Comparison of ENCODE assay signal across 8 cellular contexts in the genomic region with DNA sequence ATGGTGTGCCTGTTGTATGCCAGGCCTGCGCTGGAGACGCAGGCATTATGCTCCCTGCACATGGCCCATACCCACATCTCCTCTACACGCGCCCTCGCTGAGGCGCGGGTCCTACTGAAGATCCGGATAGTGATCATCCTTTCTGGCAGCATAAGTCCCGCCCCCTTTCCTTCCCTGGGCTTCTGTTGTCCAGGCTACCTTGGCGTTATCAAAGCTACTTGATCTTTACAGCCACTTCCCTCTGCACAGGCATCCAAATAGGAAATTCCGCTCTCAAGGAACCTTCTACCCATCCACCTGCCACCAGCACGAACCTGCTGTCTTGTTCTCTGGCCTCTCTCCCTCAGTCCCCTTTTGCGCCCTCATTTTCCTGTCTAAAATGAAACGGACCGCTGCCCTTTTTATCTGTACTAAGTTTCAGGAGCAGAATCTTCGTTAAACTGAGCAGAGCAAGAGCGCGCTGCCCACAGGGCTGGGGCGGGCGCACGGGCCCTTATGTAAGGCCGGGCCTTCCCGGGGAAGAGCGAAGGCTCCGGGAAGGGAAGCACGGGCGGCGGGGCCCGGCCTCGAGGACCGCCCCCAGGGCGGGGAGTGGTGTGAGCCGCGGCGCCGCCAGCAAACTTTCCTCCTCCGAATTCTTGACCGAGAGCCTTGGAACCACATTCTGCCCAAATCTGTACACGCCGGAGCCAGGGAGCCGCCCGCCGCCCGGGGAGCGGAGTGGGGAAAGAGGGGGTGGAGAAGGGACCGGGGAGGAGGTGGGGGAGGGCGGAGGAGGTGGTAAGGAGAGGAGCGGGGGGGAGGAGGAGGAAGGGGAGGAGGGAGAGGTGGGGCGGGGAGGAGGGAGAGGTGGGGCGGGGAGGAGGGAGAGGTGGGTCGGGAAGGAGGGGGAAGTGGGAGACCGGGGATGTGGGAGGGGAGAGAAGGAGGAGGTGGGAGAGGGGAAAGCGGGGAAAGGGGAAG. TPM values are rescaled to one million over a fixed set of nuclear protein-coding genes. Genes with fewer than 3 reads are reported as not detected.
DNase-seq lines count a peak whose midpoint lies in the region; ATAC-seq and TF ChIP-seq lines count a peak whose summit lies in the region.

No MANE protein-coding gene starts in this region.

- DNase-seq in AG09319 (ENCODE audit: extremely low read depth, low read depth) (peak; percentile 72), HT1080 (ENCODE audit: low read depth) (peak; percentile 72), RWPE2 (ENCODE audit: low spot score) (no peak), amniotic epithelial cell (ENCODE audit: low read depth) (peak; percentile 84), cardiac septum (ENCODE audit: low spot score) (peak; percentile 93), osteoblast (ENCODE audit: insufficient read length, low spot score, missing footprints) (peak; percentile 97), NCI-H2196 treated with DMSO at 0.1 percent for 48 hours (lab: John Stamatoyannopoulos, UW; ENCODE audit: unreplicated experiment) (no peak)

- H3K27ac ChIP-seq in RWPE2 (ENCODE audit: poor library complexity, severe bottlenecking): peak overlapping the region; percentile 78
- peak overlapping the region; percentile 44 for H3K27ac ChIP-seq in osteoblast (ENCODE audit: low read depth, low read length)

- intact Hi-C loops in cardiac septum (cut with DNase I): loop anchor here (1.0 to 10.0 kb wide), 4 partner anchors 13 to 196 kb away; partner anchors contain the start of genes HMGB1, KATNAL1 and USPL1

- peak; percentile 36 for ATAC-seq in GM18907 (IDR thresholded peaks at IDR 0.05; ENCODE audit: unreplicated experiment)
- peak; percentile 84 for ATAC-seq in RWPE2 (ENCODE audit: low read depth)

- H3K36me3 ChIP-seq in RWPE2 (ENCODE audit: low read depth) (no peaks in the 10 kb centered on the region), osteoblast (ENCODE audit: insufficient read depth, low read length) (no peaks in the 10 kb centered on the region)

- no peaks in the 10 kb centered on the region for H4K20me1 ChIP-seq in osteoblast (ENCODE audit: insufficient read depth, low read length)

- TF ChIP-seq CTCF in AG09319 (IDR thresholded peaks at IDR 0.05; ENCODE audit: low read depth, low read length) (no peak), RWPE2 (IDR thresholded peaks at IDR 0.05; ENCODE audit: poor library complexity, severe bottlenecking) (no peak), osteoblast (IDR thresholded peaks at IDR 0.05; ENCODE audit: extremely low read depth, low read depth, low read length) (no peak)

- no peaks in the 10 kb centered on the region for H3K27me3 ChIP-seq in RWPE2 (ENCODE audit: insufficient read depth, poor library complexity, severe bottlenecking)
- no peaks in the 10 kb centered on the region for H3K27me3 ChIP-seq in osteoblast (ENCODE audit: insufficient read depth, low read length)

- H3K9me3 ChIP-seq in RWPE2 (ENCODE audit: severe bottlenecking) (no peaks in the 10 kb centered on the region), osteoblast (ENCODE audit: low read depth, low read length) (no peaks in the 10 kb centered on the region)

- H3K4me3 ChIP-seq in RWPE2 (ENCODE audit: severe bottlenecking) (peak overlapping the region; percentile 41), osteoblast (ENCODE audit: insufficient read depth, low read length) (peak overlapping the region; percentile 79)

- peak overlapping the region; percentile 97 for H2AFZ ChIP-seq in osteoblast (ENCODE audit: low read length)

- H3K79me2 ChIP-seq in osteoblast (ENCODE audit: insufficient read depth, low read length): no peaks in the 10 kb centered on the region

- H3K4me1 ChIP-seq in RWPE2 (ENCODE audit: insufficient read depth, poor library complexity, severe bottlenecking) (no peaks in the 10 kb centered on the region), osteoblast (ENCODE audit: insufficient read depth, low read length) (peaks cover 11% of the 10 kb centered on the region)

- H3K4me2 ChIP-seq in osteoblast (ENCODE audit: insufficient read depth, low read length): peak overlapping the region; percentile 98

RNA-seq across cellular contexts. Expression of gene UBE2L5, which starts 0.9 kb away (rescaled TPM):
- total RNA-seq in HT1080 (2014; rRNA removed; shearing (Covaris generic)): 0.08 TPM in 1 of 2 replicates, not detected in the other
- not detected in 2 replicates for polyA plus RNA-seq in HT1080 (2015; cell fraction: cytosol; rRNA removed)
- not detected in 2 replicates for polyA plus RNA-seq in HT1080 (2015; cell fraction: nucleus; rRNA removed)
- total RNA-seq in cardiac septum (not detected), osteoblast (0.59 TPM in 1 of 2 replicates, not detected in the other)

RNA-seq across cellular contexts. Expression of gene HMGB1, which starts 44.4 kb away (rescaled TPM):
- total RNA-seq in HT1080 (2014; rRNA removed; shearing (Covaris generic)): 667 and 727 TPM in 2 replicates
- polyA plus RNA-seq in HT1080 (2015; cell fraction: cytosol; rRNA removed): 650 and 795 TPM in 2 replicates
- 668 and 716 TPM in 2 replicates for polyA plus RNA-seq in HT1080 (2015; cell fraction: nucleus; rRNA removed)
- 153 TPM for total RNA-seq in cardiac septum
- total RNA-seq in osteoblast: 65.1 and 71.7 TPM in 2 replicates

Comparison
In these comparisons a context has a peak if more than half of its experiments do, and no peak if none do; other contexts are left out.
1. DNase-seq: peak in AG09319 (single experiment), HT1080 (single experiment), amniotic epithelial cell (single experiment), cardiac septum (single experiment) and osteoblast (single experiment); none in RWPE2 (single experiment) and NCI-H2196 treated with DMSO at 0.1 percent for 48 hours (single experiment).